In the genomic region with DNA sequence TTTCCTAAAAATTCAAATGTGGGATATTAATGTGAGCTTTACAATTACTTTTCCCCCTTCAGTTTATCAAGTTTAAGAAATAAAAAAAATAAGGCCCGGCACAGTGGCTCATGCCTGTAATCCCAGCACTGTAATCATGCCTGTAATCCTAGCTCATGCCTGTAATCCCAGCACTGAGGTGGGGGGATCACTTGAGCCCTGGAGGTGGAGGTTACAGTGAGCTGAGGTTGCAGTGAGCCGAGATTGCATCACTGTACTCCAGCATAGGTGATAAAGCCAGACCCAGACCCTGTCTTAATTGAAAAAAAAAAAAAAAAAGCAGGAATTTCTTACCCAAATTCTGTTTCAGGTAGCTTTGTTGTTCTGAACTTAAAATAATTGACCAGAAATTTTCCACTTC, we compare ENCODE assay signal across 36 cellular contexts.
"Had no signal": no experiment of that assay in that cellular context is flagged by ENCODE, and none has a peak within 500 bp of the region (broad histone marks: within the 10 kb centered on the region; RNA-seq: fewer than 3 reads in every experiment).

No MANE protein-coding gene starts in this region.

- H3K27me3 ChIP-seq: adrenal gland, body of pancreas, brain microvascular endothelial cell, breast epithelium had no signal

- H3K4me1 Mint-ChIP-seq: activated CD4-positive, alpha-beta T cell treated with anti-CD3 and anti-CD28 coated beads, Interleukin-2, amount 10 ng/mL, durations not matched to agents 7 days and 5 days; activated T-helper 17 cell treated with anti-CD3 and anti-CD28 coated beads, Interleukin-2, amount 50 U/mL, for 72 hours; WTC11 had no signal

- H3K9me3 Mint-ChIP-seq: activated CD4-positive, alpha-beta memory T cell treated with anti-CD3 and anti-CD28 coated beads, Interleukin-2, amount 10 ng/mL, durations not matched to agents 7 days and 5 days; activated CD4-positive, alpha-beta T cell treated with anti-CD3 and anti-CD28 coated beads, Interleukin-2, amount 10 ng/mL, durations not matched to agents 7 days and 5 days; activated naive CD4-positive, alpha-beta T cell treated with anti-CD3 and anti-CD28 coated beads for 36 hours; activated naive CD4-positive, alpha-beta T cell treated with anti-CD3 and anti-CD28 coated beads, Interleukin-2, amount 50 U/mL, for 72 hours; activated naive CD8-positive, alpha-beta T cell treated with anti-CD3 and anti-CD28 coated beads for 36 hours; activated T-cell treated with anti-CD3 and anti-CD28 coated beads, Interleukin-2, amount 50 U/mL, for 4 hours; activated T-cell treated with anti-CD3 and anti-CD28 coated beads, Interleukin-2, amount 50 U/mL, for 72 hours; activated T-helper 1 cell treated with anti-CD3 and anti-CD28 coated beads, Interleukin-12 subunit alpha, Interleukin-12 subunit beta, Interleukin-2, Interleukin-4 antibody, amounts not matched to agents 30 ng/mL and 10 ng/mL and 1 ng/mL, durations not matched to agents 14 hours and 24 hours and 36 hours; activated T-helper 17 cell treated with anti-CD3 and anti-CD28 coated beads, Interleukin-2, amount 50 U/mL, for 72 hours; T-helper 2 cell treated with Interferon-gamma antibody and Interleukin-4, amounts not matched to agents 5 μg/mL and 100 μg/mL, for 36 hours; WTC11 had no signal

- H3K36me3 ChIP-seq: adrenal gland, brain microvascular endothelial cell, breast epithelium had no signal

- DNase-seq: activated CD4-positive, alpha-beta memory T cell treated with anti-CD3 and anti-CD28 coated beads, Interleukin-2, amount 10 ng/mL, durations not matched to agents 7 days and 5 days; activated CD4-positive, alpha-beta T cell treated with anti-CD3 and anti-CD28 coated beads for 1 hour; activated CD4-positive, alpha-beta T cell treated with anti-CD3 and anti-CD28 coated beads for 36 hours; activated CD4-positive, alpha-beta T cell treated with anti-CD3 and anti-CD28 coated beads for 48 hours; activated CD4-positive, alpha-beta T cell treated with anti-CD3 and anti-CD28 coated beads, Interleukin-2, amount 10 ng/mL, durations not matched to agents 7 days and 5 days; activated CD4-positive, alpha-beta T cell treated with anti-CD3 and anti-CD28 coated beads, Interleukin-2, amount 50 U/mL, for 48 hours; activated CD4-positive, CD25-positive, alpha-beta regulatory T cell; activated CD8-positive, alpha-beta memory T cell treated with anti-CD3 and anti-CD28 coated beads for 24 hours; activated CD8-positive, alpha-beta memory T cell treated with anti-CD3 and anti-CD28 coated beads, Interleukin-2, amount 10 ng/mL, durations not matched to agents 7 days and 5 days; activated CD8-positive, alpha-beta T cell treated with anti-CD3 and anti-CD28 coated beads, Interleukin-2, amount 10 ng/mL, durations not matched to agents 7 days and 5 days; activated effector memory CD4-positive, alpha-beta T cell treated with anti-CD3 and anti-CD28 coated beads, Interleukin-2, amount 50 U/mL, for 16 hours; activated gamma-delta T cell treated with Interleukin-2 at 50 U/mL for 16 hours; activated naive CD4-positive, alpha-beta T cell; activated naive CD4-positive, alpha-beta T cell treated with anti-CD3 and anti-CD28 coated beads for 36 hours; activated naive CD4-positive, alpha-beta T cell treated with anti-CD3 and anti-CD28 coated beads, Interleukin-2, amount 50 U/mL, for 16 hours; activated naive CD8-positive, alpha-beta T cell treated with anti-CD3 and anti-CD28 coated beads for 36 hours; activated T-cell treated with anti-CD3 and anti-CD28 coated beads for 4 hours; activated T-cell treated with anti-CD3 and anti-CD28 coated beads, Interleukin-2, amount 50 U/mL, for 1 hour; activated T-cell treated with anti-CD3 and anti-CD28 coated beads, Interleukin-2, amount 50 U/mL, for 4 hours; activated T-cell treated with anti-CD3 and anti-CD28 coated beads, Interleukin-2, amount 50 U/mL, for 72 hours; adrenal gland; amniotic stem cell; aorta; body of pancreas; brain microvascular endothelial cell; central memory CD4-positive, alpha-beta T cell; T-helper 2 cell; T-helper 9 cell had no signal

- H3K4me3 ChIP-seq: adrenal gland, body of pancreas, breast epithelium had no signal

- H3K27ac ChIP-seq: adrenal gland, body of pancreas, brain microvascular endothelial cell, breast epithelium, VCaP had no signal

- ATAC-seq: activated CD4-positive, alpha-beta T cell treated with anti-CD3 and anti-CD28 coated beads for 36 hours; activated CD4-positive, CD25-positive, alpha-beta regulatory T cell treated with anti-CD3 and anti-CD28 coated beads, Interleukin-2, amount 50 U/mL, for 24 hours; activated CD8-positive, alpha-beta memory T cell treated with anti-CD3 and anti-CD28 coated beads, Interleukin-2, amount 10 ng/mL, durations not matched to agents 7 days and 5 days; activated CD8-positive, alpha-beta T cell treated with anti-CD3 and anti-CD28 coated beads, Interleukin-2, amount 10 ng/mL, durations not matched to agents 7 days and 5 days; activated naive CD4-positive, alpha-beta T cell treated with anti-CD3 and anti-CD28 coated beads, Interleukin-2, amount 50 U/mL, for 72 hours; activated T-cell treated with anti-CD3 and anti-CD28 coated beads, Interleukin-2, amount 50 U/mL, for 4 hours; activated T-cell treated with anti-CD3 and anti-CD28 coated beads, Interleukin-2, amount 50 U/mL, for 72 hours; activated T-helper 17 cell treated with anti-CD3 and anti-CD28 coated beads, Interleukin-2, amount 50 U/mL, for 72 hours; body of pancreas; WTC11 had no signal

- H3K36me3 Mint-ChIP-seq: activated naive CD4-positive, alpha-beta T cell treated with anti-CD3 and anti-CD28 coated beads, Interleukin-2, amount 50 U/mL, for 72 hours; activated naive CD8-positive, alpha-beta T cell treated with anti-CD3 and anti-CD28 coated beads for 36 hours; WTC11 had no signal

- H3K9me3 ChIP-seq: adrenal gland, body of pancreas, breast epithelium had no signal

- H3K27me3 Mint-ChIP-seq: activated CD4-positive, alpha-beta memory T cell treated with anti-CD3 and anti-CD28 coated beads, Interleukin-2, amount 10 ng/mL, durations not matched to agents 7 days and 5 days; activated CD4-positive, alpha-beta T cell treated with anti-CD3 and anti-CD28 coated beads for 36 hours; activated CD4-positive, alpha-beta T cell treated with anti-CD3 and anti-CD28 coated beads, Interleukin-2, amount 10 ng/mL, durations not matched to agents 7 days and 5 days; activated CD8-positive, alpha-beta memory T cell treated with anti-CD3 and anti-CD28 coated beads, Interleukin-2, amount 10 ng/mL, durations not matched to agents 7 days and 5 days; activated naive CD8-positive, alpha-beta T cell treated with anti-CD3 and anti-CD28 coated beads for 36 hours; activated T-helper 17 cell treated with anti-CD3 and anti-CD28 coated beads, Interleukin-2, amount 50 U/mL, for 72 hours had no signal

- H3K4me1 ChIP-seq: body of pancreas, breast epithelium had no signal

- H3K4me3 Mint-ChIP-seq: activated CD4-positive, alpha-beta memory T cell treated with anti-CD3 and anti-CD28 coated beads, Interleukin-2, amount 10 ng/mL, durations not matched to agents 7 days and 5 days; activated CD4-positive, alpha-beta T cell treated with anti-CD3 and anti-CD28 coated beads for 36 hours; activated CD4-positive, alpha-beta T cell treated with anti-CD3 and anti-CD28 coated beads, Interleukin-2, amount 10 ng/mL, durations not matched to agents 7 days and 5 days; activated CD8-positive, alpha-beta memory T cell treated with anti-CD3 and anti-CD28 coated beads, Interleukin-2, amount 10 ng/mL, durations not matched to agents 7 days and 5 days; activated CD8-positive, alpha-beta T cell treated with anti-CD3 and anti-CD28 coated beads, Interleukin-2, amount 10 ng/mL, durations not matched to agents 7 days and 5 days; activated naive CD4-positive, alpha-beta T cell treated with anti-CD3 and anti-CD28 coated beads for 36 hours; activated naive CD8-positive, alpha-beta T cell treated with anti-CD3 and anti-CD28 coated beads for 36 hours; activated T-cell treated with anti-CD3 and anti-CD28 coated beads, Interleukin-2, amount 50 U/mL, for 4 hours; activated T-cell treated with anti-CD3 and anti-CD28 coated beads, Interleukin-2, amount 50 U/mL, for 72 hours; activated T-helper 1 cell treated with anti-CD3 and anti-CD28 coated beads, Interleukin-12 subunit alpha, Interleukin-12 subunit beta, Interleukin-2, Interleukin-4 antibody, amounts not matched to agents 30 ng/mL and 10 ng/mL and 1 ng/mL, durations not matched to agents 14 hours and 24 hours and 36 hours; activated T-helper 17 cell treated with anti-CD3 and anti-CD28 coated beads, Interleukin-2, amount 50 U/mL, for 72 hours; T-helper 2 cell treated with Interferon-gamma antibody and Interleukin-4, amounts not matched to agents 5 μg/mL and 100 μg/mL, for 36 hours; WTC11 had no signal

- H3K27ac Mint-ChIP-seq: activated CD4-positive, alpha-beta memory T cell treated with anti-CD3 and anti-CD28 coated beads, Interleukin-2, amount 10 ng/mL, durations not matched to agents 7 days and 5 days; activated CD4-positive, alpha-beta T cell treated with anti-CD3 and anti-CD28 coated beads for 36 hours; activated CD4-positive, alpha-beta T cell treated with anti-CD3 and anti-CD28 coated beads, Interleukin-2, amount 10 ng/mL, durations not matched to agents 7 days and 5 days; activated CD8-positive, alpha-beta memory T cell treated with anti-CD3 and anti-CD28 coated beads, Interleukin-2, amount 10 ng/mL, durations not matched to agents 7 days and 5 days; activated CD8-positive, alpha-beta T cell treated with anti-CD3 and anti-CD28 coated beads, Interleukin-2, amount 10 ng/mL, durations not matched to agents 7 days and 5 days; activated naive CD4-positive, alpha-beta T cell treated with anti-CD3 and anti-CD28 coated beads for 36 hours; activated naive CD4-positive, alpha-beta T cell treated with anti-CD3 and anti-CD28 coated beads, Interleukin-2, amount 50 U/mL, for 72 hours; activated naive CD8-positive, alpha-beta T cell treated with anti-CD3 and anti-CD28 coated beads for 36 hours; activated T-cell treated with anti-CD3 and anti-CD28 coated beads, Interleukin-2, amount 50 U/mL, for 72 hours; activated T-helper 1 cell treated with anti-CD3 and anti-CD28 coated beads, Interleukin-12 subunit alpha, Interleukin-12 subunit beta, Interleukin-2, Interleukin-4 antibody, amounts not matched to agents 30 ng/mL and 10 ng/mL and 1 ng/mL, durations not matched to agents 14 hours and 24 hours and 36 hours; activated T-helper 17 cell treated with anti-CD3 and anti-CD28 coated beads, Interleukin-2, amount 50 U/mL, for 72 hours; T-helper 2 cell treated with Interferon-gamma antibody and Interleukin-4, amounts not matched to agents 5 μg/mL and 100 μg/mL, for 36 hours; WTC11 had no signal
